ENCODE assay signal across 8 cellular contexts in genomic region chr4:38667005-38667771, GRCh38. TPM values are rescaled to one million over a fixed set of nuclear protein-coding genes. Genes with fewer than 3 reads are reported as not detected.
A peak's percentile ranks its signal among the peaks of the same experiment; 100 is the strongest.
DNase-seq lines count a peak whose midpoint lies in the region; ATAC-seq and TF ChIP-seq lines count a peak whose summit lies in the region.

No MANE protein-coding gene starts in this region.

- H3K4me3 Mint-ChIP-seq in activated naive CD8-positive, alpha-beta T cell treated with anti-CD3 and anti-CD28 coated beads, Interleukin-2, amount 10 ng/mL, durations not matched to agents 7 days and 5 days = peak overlapping the region; percentile 89
- H3K4me3 Mint-ChIP-seq in neural crest cell = peak overlapping the region; percentile 97

- H3K27ac Mint-ChIP-seq in activated naive CD8-positive, alpha-beta T cell treated with anti-CD3 and anti-CD28 coated beads, Interleukin-2, amount 10 ng/mL, durations not matched to agents 7 days and 5 days = peak overlapping the region; percentile 87
- H3K27ac Mint-ChIP-seq in neural crest cell (ENCODE audit: unreplicated experiment) = peak overlapping the region; percentile 99

- peak overlapping the region; percentile 87 to 100 (median 98) for H3K27ac ChIP-seq in gastroesophageal sphincter

- H3K4me1 Mint-ChIP-seq in activated naive CD8-positive, alpha-beta T cell treated with anti-CD3 and anti-CD28 coated beads, Interleukin-2, amount 10 ng/mL, durations not matched to agents 7 days and 5 days = peaks cover 58% of the 10 kb centered on the region
- peaks cover 78% of the 10 kb centered on the region for H3K4me1 Mint-ChIP-seq in neural crest cell

- 3 to 4% methylated on average over 9 of the region's 9 CpGs for WGBS in gastroesophageal sphincter (ENCODE audit: low coverage in 1 of 2), 2 donors

- H3K27me3 ChIP-seq in gastroesophageal sphincter = no peaks in the 10 kb centered on the region

- H3K27me3 Mint-ChIP-seq in activated naive CD8-positive, alpha-beta T cell treated with anti-CD3 and anti-CD28 coated beads, Interleukin-2, amount 10 ng/mL, durations not matched to agents 7 days and 5 days = no peaks in the 10 kb centered on the region
- no peaks in the 10 kb centered on the region for H3K27me3 Mint-ChIP-seq in neural crest cell (ENCODE audit: low read depth)

- no peaks in the 10 kb centered on the region for H3K36me3 ChIP-seq in gastroesophageal sphincter

- TF ChIP-seq CTCF in gastroesophageal sphincter (IDR thresholded peaks at IDR 0.05) = no peak
- no peak for TF ChIP-seq CTCF in neural crest cell (conservative IDR thresholded peaks at IDR 0.05)

- H3K36me3 Mint-ChIP-seq in activated naive CD8-positive, alpha-beta T cell treated with anti-CD3 and anti-CD28 coated beads, Interleukin-2, amount 10 ng/mL, durations not matched to agents 7 days and 5 days = peaks cover under 1% of the 10 kb centered on the region
- no peaks in the 10 kb centered on the region for H3K36me3 Mint-ChIP-seq in neural crest cell (ENCODE audit: low read depth)

- H3K9me3 ChIP-seq in gastroesophageal sphincter = no peaks in the 10 kb centered on the region

- ATAC-seq in activated naive CD8-positive, alpha-beta T cell treated with anti-CD3 and anti-CD28 coated beads, Interleukin-2, amount 10 ng/mL, durations not matched to agents 7 days and 5 days (ENCODE audit: low read depth) = peak; percentile 21
- ATAC-seq in gastroesophageal sphincter (peak; percentile 63), HG03520 (IDR thresholded peaks at IDR 0.05; ENCODE audit: unreplicated experiment) (no peak), HG03025 (IDR thresholded peaks at IDR 0.05; ENCODE audit: low FRiP score, unreplicated experiment) (no peak)

- peak overlapping the region; percentile 87 to 100 for H3K4me3 ChIP-seq in gastroesophageal sphincter

- POLR2A ChIA-PET in activated naive CD8-positive, alpha-beta T cell treated with anti-CD3 and anti-CD28 coated beads, Interleukin-2, amount 10 ng/mL, durations not matched to agents 7 days and 5 days (lab: Charles Lee) = interaction anchor here (0.5 to 1.3 kb wide), 3 partner anchors 348 to 605 kb away, joined by 3 to 5 read pairs (median 3); no protein-coding TSS in a partner anchor

- peak in 1 of 2 donors; percentile 50 for TF ChIP-seq POLR2A in gastroesophageal sphincter (IDR thresholded peaks at IDR 0.05)

- DNase-seq in GM04503 (ENCODE audit: low read depth) (peak; percentile 93), M059J (ENCODE audit: low read depth) (peak; percentile 97), SHP77 treated with DMSO at 0.1 percent for 48 hours (lab: John Stamatoyannopoulos, UW) (peak; percentile 81), neural crest cell (ENCODE audit: low read depth, low spot score) (peak; percentile 52)
- no peak for DNase-seq in activated naive CD8-positive, alpha-beta T cell treated with anti-CD3 and anti-CD28 coated beads, Interleukin-2, amount 10 ng/mL, durations not matched to agents 7 days and 5 days

- no peak for TF ChIP-seq EP300 in gastroesophageal sphincter (IDR thresholded peaks at IDR 0.05)

- H3K9me3 Mint-ChIP-seq in activated naive CD8-positive, alpha-beta T cell treated with anti-CD3 and anti-CD28 coated beads, Interleukin-2, amount 10 ng/mL, durations not matched to agents 7 days and 5 days = no peaks in the 10 kb centered on the region
- H3K9me3 Mint-ChIP-seq in neural crest cell = no peaks in the 10 kb centered on the region

- H3K4me1 ChIP-seq in gastroesophageal sphincter = peaks cover 19 to 78% (median 36%) of the 10 kb centered on the region in 3 donors

RNA-seq across cellular contexts. Expression of gene KLF3, which starts 3.2 kb away (rescaled TPM):
- total RNA-seq in M059J (2014; rRNA removed; shearing (Covaris generic)) = 5.7 and 11.4 TPM in 2 replicates
- 10 to 100 TPM; 37.8 to 44.1 TPM for total RNA-seq in activated naive CD8-positive, alpha-beta T cell treated with anti-CD3 and anti-CD28 coated beads, Interleukin-2, amount 10 ng/mL, durations not matched to agents 7 days and 5 days
- total RNA-seq in gastroesophageal sphincter (10 to 100 TPM; 40.0 to 55.5 (median 43.5) TPM), neural crest cell (38.2 and 38.4 TPM in 2 replicates)

Comparison
In these comparisons a context has a peak if more than half of its experiments do, and no peak if none do; other contexts are left out.
1. ATAC-seq: peak in activated naive CD8-positive, alpha-beta T cell treated with anti-CD3 and anti-CD28 coated beads, Interleukin-2, amount 10 ng/mL, durations not matched to agents 7 days and 5 days (single experiment) and gastroesophageal sphincter (single experiment); none in HG03520 (single experiment) and HG03025 (single experiment).